Comparison of ENCODE assay signal across 1 cellular context in the genomic region with DNA sequence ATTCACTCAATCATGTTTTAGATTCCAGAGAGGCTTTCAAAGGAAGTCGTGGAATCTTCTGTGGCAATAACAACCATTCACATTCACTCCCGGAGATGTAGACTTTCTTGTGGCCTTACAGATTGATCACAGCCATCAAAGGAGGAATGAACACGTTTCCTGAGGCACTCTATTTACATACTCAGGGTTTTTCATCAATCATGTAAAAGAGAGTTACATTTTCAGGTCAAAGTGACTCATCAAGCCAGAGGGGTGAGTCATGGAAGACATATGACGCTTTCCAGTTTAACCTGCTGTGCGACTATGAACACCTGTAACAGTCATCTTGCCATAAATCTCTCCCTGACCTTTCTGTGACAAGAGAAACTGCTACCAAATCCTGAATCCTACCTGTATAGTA.
TF ChIP-seq lines count a peak whose summit lies in the region.

No MANE protein-coding gene starts in this region.

TF ChIP-seq in SK-N-SH, 30 proteins besides CTCF, POLR2A, EP300 and RAD21 (continued from another document):
- TF ChIP-seq, protein P1, sequence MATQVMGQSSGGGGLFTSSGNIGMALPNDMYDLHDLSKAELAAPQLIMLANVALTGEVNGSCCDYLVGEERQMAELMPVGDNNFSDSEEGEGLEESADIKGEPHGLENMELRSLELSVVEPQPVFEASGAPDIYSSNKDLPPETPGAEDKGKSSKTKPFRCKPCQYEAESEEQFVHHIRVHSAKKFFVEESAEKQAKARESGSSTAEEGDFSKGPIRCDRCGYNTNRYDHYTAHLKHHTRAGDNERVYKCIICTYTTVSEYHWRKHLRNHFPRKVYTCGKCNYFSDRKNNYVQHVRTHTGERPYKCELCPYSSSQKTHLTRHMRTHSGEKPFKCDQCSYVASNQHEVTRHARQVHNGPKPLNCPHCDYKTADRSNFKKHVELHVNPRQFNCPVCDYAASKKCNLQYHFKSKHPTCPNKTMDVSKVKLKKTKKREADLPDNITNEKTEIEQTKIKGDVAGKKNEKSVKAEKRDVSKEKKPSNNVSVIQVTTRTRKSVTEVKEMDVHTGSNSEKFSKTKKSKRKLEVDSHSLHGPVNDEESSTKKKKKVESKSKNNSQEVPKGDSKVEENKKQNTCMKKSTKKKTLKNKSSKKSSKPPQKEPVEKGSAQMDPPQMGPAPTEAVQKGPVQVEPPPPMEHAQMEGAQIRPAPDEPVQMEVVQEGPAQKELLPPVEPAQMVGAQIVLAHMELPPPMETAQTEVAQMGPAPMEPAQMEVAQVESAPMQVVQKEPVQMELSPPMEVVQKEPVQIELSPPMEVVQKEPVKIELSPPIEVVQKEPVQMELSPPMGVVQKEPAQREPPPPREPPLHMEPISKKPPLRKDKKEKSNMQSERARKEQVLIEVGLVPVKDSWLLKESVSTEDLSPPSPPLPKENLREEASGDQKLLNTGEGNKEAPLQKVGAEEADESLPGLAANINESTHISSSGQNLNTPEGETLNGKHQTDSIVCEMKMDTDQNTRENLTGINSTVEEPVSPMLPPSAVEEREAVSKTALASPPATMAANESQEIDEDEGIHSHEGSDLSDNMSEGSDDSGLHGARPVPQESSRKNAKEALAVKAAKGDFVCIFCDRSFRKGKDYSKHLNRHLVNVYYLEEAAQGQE (IDR thresholded peaks at IDR 0.05; ENCODE audit: low read depth, low read length), result no peak
- TF ChIP-seq POLR2AphosphoS5 (IDR thresholded peaks at IDR 0.05; ENCODE audit: low read depth, low read length), result peak; percentile 15; the same call in 1 of the 2 replicates
- TF ChIP-seq NFIC (IDR thresholded peaks at IDR 0.05; ENCODE audit: borderline replicate concordance), result peak; percentile 50; the same call in 1 of the 2 replicates
- no peak for TF ChIP-seq SIN3A (IDR thresholded peaks at IDR 0.05; ENCODE audit: borderline replicate concordance, low read depth, low read length)
- peak; percentile 91 for TF ChIP-seq FOSL2 (IDR thresholded peaks at IDR 0.05; ENCODE audit: borderline replicate concordance, low read depth)
- TF ChIP-seq YY1 (IDR thresholded peaks at IDR 0.05; ENCODE audit: low read depth), result no peak
- no peak for TF ChIP-seq EZH2phosphoT487 (IDR thresholded peaks at IDR 0.05; ENCODE audit: borderline replicate concordance, low read depth)
- TF ChIP-seq, protein P2, sequence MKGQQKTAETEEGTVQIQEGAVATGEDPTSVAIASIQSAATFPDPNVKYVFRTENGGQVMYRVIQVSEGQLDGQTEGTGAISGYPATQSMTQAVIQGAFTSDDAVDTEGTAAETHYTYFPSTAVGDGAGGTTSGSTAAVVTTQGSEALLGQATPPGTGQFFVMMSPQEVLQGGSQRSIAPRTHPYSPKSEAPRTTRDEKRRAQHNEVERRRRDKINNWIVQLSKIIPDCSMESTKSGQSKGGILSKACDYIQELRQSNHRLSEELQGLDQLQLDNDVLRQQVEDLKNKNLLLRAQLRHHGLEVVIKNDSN (IDR thresholded peaks at IDR 0.05; ENCODE audit: borderline replicate concordance, low read depth), result no peak
